ENCODE assay signal across 1 cellular context in genomic region chr2:24046599-24046929, GRCh38.
TF ChIP-seq lines count a peak whose summit lies in the region.

No MANE protein-coding gene starts in this region.

TF ChIP-seq in GM12878, 131 proteins besides CTCF, POLR2A, EP300 and RAD21:
- TF ChIP-seq STAT1 (conservative IDR thresholded peaks at IDR 0.05) (no peak), CHD1 (IDR thresholded peaks at IDR 0.05; ENCODE audit: low read depth, low read length) (no peak), IKZF1 (conservative IDR thresholded peaks at IDR 0.05) (no peak), CHD4 (IDR thresholded peaks at IDR 0.05) (no peak), ESRRA (IDR thresholded peaks at IDR 0.05; ENCODE audit: low read length) (no peak), GABPA (IDR thresholded peaks at IDR 0.05; ENCODE audit: low read depth) (no peak), SREBF1 (IDR thresholded peaks at IDR 0.05; ENCODE audit: low read length) (no peak), ATF3 (IDR thresholded peaks at IDR 0.05; ENCODE audit: borderline replicate concordance, extremely low read depth, low read depth, low read length) (no peak), MYC (IDR thresholded peaks at IDR 0.05; ENCODE audit: insufficient read depth, insufficient read length, insufficient replicate concordance, low read length, severe bottlenecking) (no peak), CEBPB (IDR thresholded peaks at IDR 0.05; ENCODE audit: borderline replicate concordance in 1 of 2, low read depth in 2 of 2, low read length in 2 of 2) (no peak), SIX5 (IDR thresholded peaks at IDR 0.05; ENCODE audit: low read depth, low read length, severe bottlenecking) (no peak), BCLAF1 (IDR thresholded peaks at IDR 0.05) (no peak)
